22 cellular contexts compared by ENCODE assay signal in the genomic region with DNA sequence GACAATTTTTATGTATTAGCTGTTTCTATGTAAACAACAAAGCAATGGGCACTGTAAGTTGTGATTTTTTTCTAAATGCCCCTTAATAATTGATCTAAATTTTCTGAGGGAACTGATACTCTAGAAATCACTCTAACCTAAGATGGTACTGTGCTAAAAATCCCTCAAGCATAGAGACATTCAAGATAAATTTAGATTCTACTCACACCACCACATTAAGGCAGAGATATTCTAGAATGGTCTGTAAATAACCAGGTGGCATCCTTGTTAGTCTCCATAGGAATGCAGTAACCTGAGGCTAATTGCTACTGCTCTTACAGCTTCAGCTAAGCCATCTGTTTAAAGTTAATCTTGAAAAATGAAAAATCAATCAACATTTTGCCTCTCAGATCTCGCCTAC.
A peak's percentile ranks its signal among the peaks of the same experiment; 100 is the strongest.
DNase-seq lines count a peak whose midpoint lies in the region; ATAC-seq and TF ChIP-seq lines count a peak whose summit lies in the region.
"Had no signal": no experiment of that assay in that cellular context is flagged by ENCODE, and none has a peak within 500 bp of the region (broad histone marks: within the 10 kb centered on the region; RNA-seq: fewer than 3 reads in every experiment).

No MANE protein-coding gene starts in this region.

- H3K4me1 Mint-ChIP-seq in GM23338 = peaks cover 3% of the 10 kb centered on the region; the same call in 2 of the 3 replicates

- H2AFZ ChIP-seq in GM23338 (no peak overlapping the region), osteoblast (ENCODE audit: low read length) (no peak overlapping the region)

- no peaks in the 10 kb centered on the region for H3K27me3 Mint-ChIP-seq in GM23338 (ENCODE audit: insufficient read depth, low read depth, poor library complexity)

- H3K27ac ChIP-seq in GM23338 (ENCODE audit: low read depth) = no peak overlapping the region
- H3K27ac ChIP-seq in osteoblast (ENCODE audit: low read depth, low read length) = no peak overlapping the region
- H3K27ac ChIP-seq: 22Rv1, gastrocnemius medialis had no signal

- no peak overlapping the region for H3K4me3 Mint-ChIP-seq in GM23338
- H3K4me3 Mint-ChIP-seq: activated naive CD8-positive, alpha-beta T cell; natural killer cell treated with Interleukin-12 subunit alpha and Interleukin-12 subunit beta and Interleukin-15 and Interleukin-18, amount 100 ng/mL, for 72 hours had no signal

- H3F3A ChIP-seq in GM23338 (replicated peaks; ENCODE audit: low read depth) = no peaks in the 10 kb centered on the region

- DNase-seq in DMS 273 (lab: John Stamatoyannopoulos, UW; ENCODE audit: unreplicated experiment) = peak; percentile 52
- no peak for DNase-seq in DMS 273 treated with DMSO at 0.1 percent for 48 hours (lab: John Stamatoyannopoulos, UW)
- DNase-seq in GM23338 (ENCODE audit: low spot score) = peak; percentile 40
- DNase-seq in NCI-H2171 treated with DMSO at 0.1 percent for 48 hours (lab: John Stamatoyannopoulos, UW) = peak; percentile 81
- peak; percentile 1 for DNase-seq in osteoblast (ENCODE audit: insufficient read length, low spot score, missing footprints)
- DNase-seq in RPMI8226 = no peak
- DNase-seq in BE2C = no peak
- DNase-seq: AML-193; effector CD8-positive, alpha-beta T cell; gastrocnemius medialis; kidney glomerular epithelial cell; mesenchymal stem cell; NCI-H1105; posterior cingulate gyrus; SK-N-SH; stimulated activated CD4-positive, alpha-beta T cell treated with anti-CD3 and anti-CD28 coated beads, Interleukin-1b, Interleukin-23, amount 100 ng/mL, for 48 hours had no signal

- H4K20me1 ChIP-seq in GM23338 (replicated peaks; ENCODE audit: insufficient read depth) (no peaks in the 10 kb centered on the region), osteoblast (ENCODE audit: insufficient read depth, low read length) (no peaks in the 10 kb centered on the region)

- H3K4me3 ChIP-seq in GM23338 (no peak overlapping the region), osteoblast (ENCODE audit: insufficient read depth, low read length) (no peak overlapping the region), BE2C (ENCODE audit: low read depth, low read length) (no peak overlapping the region)
- H3K4me3 ChIP-seq: gastrocnemius medialis, HAP-1 had no signal

- TF ChIP-seq CTCF in GM23338 (conservative IDR thresholded peaks at IDR 0.05; ENCODE audit: low read depth in 2 of 2) = no peak
- TF ChIP-seq CTCF in osteoblast (IDR thresholded peaks at IDR 0.05; ENCODE audit: extremely low read depth, low read depth, low read length) = no peak
- no peak for TF ChIP-seq CTCF in BE2C (IDR thresholded peaks at IDR 0.05; ENCODE audit: low read depth, low read length)

- peaks cover 12% of the 10 kb centered on the region; the same call in 1 of the 3 replicates for H3K9me3 Mint-ChIP-seq in GM23338
- H3K9me3 Mint-ChIP-seq: natural killer cell treated with Interleukin-12 subunit alpha and Interleukin-12 subunit beta and Interleukin-15 and Interleukin-18, amount 100 ng/mL, for 72 hours had no signal

- no peaks in the 10 kb centered on the region for H3K36me3 ChIP-seq in GM23338 (ENCODE audit: insufficient read depth)
- H3K36me3 ChIP-seq in osteoblast (ENCODE audit: insufficient read depth, low read length) = no peaks in the 10 kb centered on the region
- no peaks in the 10 kb centered on the region for H3K36me3 ChIP-seq in BE2C
- H3K36me3 ChIP-seq: gastrocnemius medialis, HAP-1 had no signal

- ATAC-seq in GM23338 (peak; percentile 58), HG02884 (IDR thresholded peaks at IDR 0.05; ENCODE audit: unreplicated experiment) (no peak)
- ATAC-seq: esophagus mucosa; gastrocnemius medialis; natural killer cell treated with Interleukin-12 subunit alpha and Interleukin-12 subunit beta and Interleukin-15 and Interleukin-18, amount 100 ng/mL, for 72 hours had no signal

- no peaks in the 10 kb centered on the region; the same call in 2 of the 3 replicates for H3K36me3 Mint-ChIP-seq in GM23338 (ENCODE audit: low read depth)
- H3K36me3 Mint-ChIP-seq: activated naive CD8-positive, alpha-beta T cell had no signal

- no peaks in the 10 kb centered on the region for H3K9me2 ChIP-seq in GM23338 (ENCODE audit: insufficient read depth)
- H3K9me2 ChIP-seq: SK-N-SH had no signal

- H3K27ac Mint-ChIP-seq in GM23338 = no peak overlapping the region
- H3K27ac Mint-ChIP-seq: activated naive CD8-positive, alpha-beta T cell had no signal

- no peak overlapping the region for H3K4me2 ChIP-seq in GM23338
- no peak overlapping the region for H3K4me2 ChIP-seq in osteoblast (ENCODE audit: insufficient read depth, low read length)
- H3K4me2 ChIP-seq: SK-N-SH had no signal

- H3K27me3 ChIP-seq in GM23338 (ENCODE audit: insufficient read depth) = no peaks in the 10 kb centered on the region
- no peaks in the 10 kb centered on the region for H3K27me3 ChIP-seq in osteoblast (ENCODE audit: insufficient read depth, low read length)
- H3K27me3 ChIP-seq in BE2C = no peaks in the 10 kb centered on the region
- H3K27me3 ChIP-seq: gastrocnemius medialis had no signal

- H3K4me1 ChIP-seq in GM23338 (ENCODE audit: insufficient read depth) (no peaks in the 10 kb centered on the region), osteoblast (ENCODE audit: insufficient read depth, low read length) (peaks cover 2% of the 10 kb centered on the region), BE2C (no peaks in the 10 kb centered on the region)
- H3K4me1 ChIP-seq: HAP-1 had no signal

- H3K79me2 ChIP-seq in GM23338 (replicated peaks; ENCODE audit: insufficient read depth) (no peaks in the 10 kb centered on the region), osteoblast (ENCODE audit: insufficient read depth, low read length) (no peaks in the 10 kb centered on the region)

- no peaks in the 10 kb centered on the region for H3K9me3 ChIP-seq in osteoblast (ENCODE audit: low read depth, low read length)
- H3K9me3 ChIP-seq in BE2C = no peaks in the 10 kb centered on the region
- H3K9me3 ChIP-seq: gastrocnemius medialis, HAP-1, SK-N-SH had no signal

TF ChIP-seq in GM23338, 12 proteins besides CTCF, POLR2A, EP300 and RAD21 (continues in another document):
- TF ChIP-seq, protein P1, sequence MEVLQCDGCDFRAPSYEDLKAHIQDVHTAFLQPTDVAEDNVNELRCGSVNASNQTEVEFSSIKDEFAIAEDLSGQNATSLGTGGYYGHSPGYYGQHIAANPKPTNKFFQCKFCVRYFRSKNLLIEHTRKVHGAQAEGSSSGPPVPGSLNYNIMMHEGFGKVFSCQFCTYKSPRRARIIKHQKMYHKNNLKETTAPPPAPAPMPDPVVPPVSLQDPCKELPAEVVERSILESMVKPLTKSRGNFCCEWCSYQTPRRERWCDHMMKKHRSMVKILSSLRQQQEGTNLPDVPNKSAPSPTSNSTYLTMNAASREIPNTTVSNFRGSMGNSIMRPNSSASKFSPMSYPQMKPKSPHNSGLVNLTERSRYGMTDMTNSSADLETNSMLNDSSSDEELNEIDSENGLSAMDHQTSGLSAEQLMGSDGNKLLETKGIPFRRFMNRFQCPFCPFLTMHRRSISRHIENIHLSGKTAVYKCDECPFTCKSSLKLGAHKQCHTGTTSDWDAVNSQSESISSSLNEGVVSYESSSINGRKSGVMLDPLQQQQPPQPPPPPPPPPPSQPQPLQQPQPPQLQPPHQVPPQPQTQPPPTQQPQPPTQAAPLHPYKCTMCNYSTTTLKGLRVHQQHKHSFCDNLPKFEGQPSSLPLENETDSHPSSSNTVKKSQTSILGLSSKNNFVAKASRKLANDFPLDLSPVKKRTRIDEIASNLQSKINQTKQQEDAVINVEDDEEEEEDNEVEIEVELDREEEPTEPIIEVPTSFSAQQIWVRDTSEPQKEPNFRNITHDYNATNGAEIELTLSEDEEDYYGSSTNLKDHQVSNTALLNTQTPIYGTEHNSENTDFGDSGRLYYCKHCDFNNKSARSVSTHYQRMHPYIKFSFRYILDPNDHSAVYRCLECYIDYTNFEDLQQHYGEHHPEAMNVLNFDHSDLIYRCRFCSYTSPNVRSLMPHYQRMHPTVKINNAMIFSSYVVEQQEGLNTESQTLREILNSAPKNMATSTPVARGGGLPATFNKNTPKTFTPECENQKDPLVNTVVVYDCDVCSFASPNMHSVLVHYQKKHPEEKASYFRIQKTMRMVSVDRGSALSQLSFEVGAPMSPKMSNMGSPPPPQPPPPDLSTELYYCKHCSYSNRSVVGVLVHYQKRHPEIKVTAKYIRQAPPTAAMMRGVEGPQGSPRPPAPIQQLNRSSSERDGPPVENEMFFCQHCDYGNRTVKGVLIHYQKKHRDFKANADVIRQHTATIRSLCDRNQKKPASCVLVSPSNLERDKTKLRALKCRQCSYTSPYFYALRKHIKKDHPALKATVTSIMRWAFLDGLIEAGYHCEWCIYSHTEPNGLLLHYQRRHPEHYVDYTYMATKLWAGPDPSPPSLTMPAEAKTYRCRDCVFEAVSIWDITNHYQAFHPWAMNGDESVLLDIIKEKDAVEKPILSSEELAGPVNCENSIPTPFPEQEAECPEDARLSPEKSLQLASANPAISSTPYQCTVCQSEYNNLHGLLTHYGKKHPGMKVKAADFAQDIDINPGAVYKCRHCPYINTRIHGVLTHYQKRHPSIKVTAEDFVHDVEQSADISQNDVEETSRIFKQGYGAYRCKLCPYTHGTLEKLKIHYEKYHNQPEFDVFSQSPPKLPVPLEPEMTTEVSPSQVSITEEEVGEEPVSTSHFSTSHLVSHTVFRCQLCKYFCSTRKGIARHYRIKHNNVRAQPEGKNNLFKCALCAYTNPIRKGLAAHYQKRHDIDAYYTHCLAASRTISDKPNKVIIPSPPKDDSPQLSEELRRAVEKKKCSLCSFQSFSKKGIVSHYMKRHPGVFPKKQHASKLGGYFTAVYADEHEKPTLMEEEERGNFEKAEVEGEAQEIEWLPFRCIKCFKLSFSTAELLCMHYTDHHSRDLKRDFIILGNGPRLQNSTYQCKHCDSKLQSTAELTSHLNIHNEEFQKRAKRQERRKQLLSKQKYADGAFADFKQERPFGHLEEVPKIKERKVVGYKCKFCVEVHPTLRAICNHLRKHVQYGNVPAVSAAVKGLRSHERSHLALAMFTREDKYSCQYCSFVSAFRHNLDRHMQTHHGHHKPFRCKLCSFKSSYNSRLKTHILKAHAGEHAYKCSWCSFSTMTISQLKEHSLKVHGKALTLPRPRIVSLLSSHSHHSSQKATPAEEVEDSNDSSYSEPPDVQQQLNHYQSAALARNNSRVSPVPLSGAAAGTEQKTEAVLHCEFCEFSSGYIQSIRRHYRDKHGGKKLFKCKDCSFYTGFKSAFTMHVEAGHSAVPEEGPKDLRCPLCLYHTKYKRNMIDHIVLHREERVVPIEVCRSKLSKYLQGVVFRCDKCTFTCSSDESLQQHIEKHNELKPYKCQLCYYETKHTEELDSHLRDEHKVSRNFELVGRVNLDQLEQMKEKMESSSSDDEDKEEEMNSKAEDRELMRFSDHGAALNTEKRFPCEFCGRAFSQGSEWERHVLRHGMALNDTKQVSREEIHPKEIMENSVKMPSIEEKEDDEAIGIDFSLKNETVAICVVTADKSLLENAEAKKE (CRISPR knock-in tag; IDR thresholded peaks at IDR 0.05) = no peak
- no peak for TF ChIP-seq JUNB (IDR thresholded peaks at IDR 0.05; ENCODE audit: unreplicated experiment)

Comparison
In these comparisons a context has a peak if more than half of its experiments do, and no peak if none do; other contexts are left out.
1. DNase-seq: peak in DMS 273 (single experiment), GM23338 (single experiment), NCI-H2171 treated with DMSO at 0.1 percent for 48 hours (single experiment) and osteoblast (single experiment); none in DMS 273 treated with DMSO at 0.1 percent for 48 hours (single experiment), RPMI8226 (single experiment) and BE2C (single experiment).